In the genomic region with DNA sequence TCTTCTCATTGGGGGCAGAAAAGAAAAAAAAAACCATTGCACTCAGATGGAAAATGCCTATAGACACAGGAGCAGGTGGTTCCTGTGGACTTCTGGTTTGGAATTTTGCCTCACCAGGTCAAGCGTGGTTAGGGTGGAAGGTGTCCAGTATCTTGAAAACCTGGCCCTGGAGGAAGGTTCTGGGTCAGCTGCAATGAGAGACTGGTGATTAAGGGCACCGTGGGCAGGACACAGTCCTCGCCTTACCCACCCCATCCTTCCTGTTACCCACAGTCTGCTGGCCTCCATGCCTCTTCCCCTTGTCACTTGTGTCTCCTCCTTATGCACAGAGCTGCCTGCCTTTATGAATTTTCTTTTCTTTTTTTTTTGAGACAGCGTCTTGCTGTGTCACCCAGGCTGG, we compare ENCODE assay signal across 23 cellular contexts. TPM values are rescaled to one million over a fixed set of nuclear protein-coding genes. Genes with fewer than 3 reads are reported as not detected.
A peak's percentile ranks its signal among the peaks of the same experiment; 100 is the strongest.
DNase-seq lines count a peak whose midpoint lies in the region; ATAC-seq, FAIRE-seq and TF ChIP-seq lines count a peak whose summit lies in the region.
"Had no signal": no experiment of that assay in that cellular context is flagged by ENCODE, and none has a peak within 500 bp of the region (broad histone marks: within the 10 kb centered on the region; RNA-seq: fewer than 3 reads in every experiment).

No MANE protein-coding gene starts in this region.

- no peaks in the 10 kb centered on the region for H3K9me3 ChIP-seq in upper lobe of right lung
- H3K9me3 ChIP-seq in body of pancreas = no peaks in the 10 kb centered on the region
- H3K9me3 ChIP-seq: SJSA1 had no signal

- H3K27ac ChIP-seq in upper lobe of right lung = no peak overlapping the region
- H3K27ac ChIP-seq in body of pancreas = no peak overlapping the region
- H3K27ac ChIP-seq: GM23248, HL-60, RWPE1, SJSA1 had no signal

- H3K36me3 ChIP-seq in upper lobe of right lung = no peaks in the 10 kb centered on the region
- no peaks in the 10 kb centered on the region for H3K36me3 ChIP-seq in body of pancreas (replicated peaks in 1 of 2; ENCODE audit: insufficient read depth in 1 of 2, low read depth in 2 of 2)
- H3K36me3 ChIP-seq: SJSA1 had no signal

- peak; percentile 25 for ATAC-seq in upper lobe of right lung
- no peak for ATAC-seq in body of pancreas
- ATAC-seq: GM12878 had no signal

- peaks cover 6% of the 10 kb centered on the region for H3K4me1 ChIP-seq in upper lobe of right lung
- no peaks in the 10 kb centered on the region for H3K4me1 ChIP-seq in body of pancreas
- H3K4me1 ChIP-seq: SJSA1 had no signal

- H3K4me3 ChIP-seq in upper lobe of right lung = no peak overlapping the region
- no peak overlapping the region for H3K4me3 ChIP-seq in body of pancreas
- H3K4me3 ChIP-seq: GM12878, GM23248, SJSA1 had no signal

- 49 to 50% methylated on average over 4 of the region's 4 CpGs for WGBS in body of pancreas, 2 donors

- intact Hi-C loops in upper lobe of right lung (cut with DNase I) (no loop called here), body of pancreas (cut with DNase I) (no loop called here)

- TF ChIP-seq CTCF in upper lobe of right lung (IDR thresholded peaks at IDR 0.05) (no peak), body of pancreas (IDR thresholded peaks at IDR 0.05) (no peak)

- FAIRE-seq in frontal cortex (lab: Jason Lieb, UNC) = no peak
- FAIRE-seq: GM12878, HTR-8/SVneo had no signal

- H3K27me3 ChIP-seq in upper lobe of right lung (no peaks in the 10 kb centered on the region), body of pancreas (no peaks in the 10 kb centered on the region)
- H3K27me3 ChIP-seq: SJSA1 had no signal

- no peak for TF ChIP-seq POLR2A in body of pancreas (IDR thresholded peaks at IDR 0.05)

- DNase-seq in GDM1 (lab: John Stamatoyannopoulos, UW) = peak; percentile 21
- DNase-seq in cerebellar cortex (ENCODE audit: low spot score) = peak; percentile 44
- peak; percentile 29 for DNase-seq in islet precursor cell
- no peak for DNase-seq in upper lobe of right lung
- no peak for DNase-seq in body of pancreas
- DNase-seq in cerebellar nuclear complex (lab: John Stamatoyannopoulos, UW) = no peak
- DNase-seq in frontal cortex (ENCODE audit: low spot score in 2 of 2) = no peak
- DNase-seq: AML-193; Calu3; CD4-positive, alpha-beta memory T cell; DMS79; GM23248; HCEC 1CT; MV-4-11; NCI-H1417; NCI-H1930; NCI-H446 treated with DMSO at 0.1 percent for 48 hours; NCI-H748 treated with DMSO at 0.1 percent for 48 hours had no signal

RNA-seq across cellular contexts. Expression of gene RIN3, which starts 17.1 kb away (rescaled TPM):
- 56.0 TPM for total RNA-seq in upper lobe of right lung
- 1 to 10 TPM; 2.6 to 3.3 TPM for total RNA-seq in body of pancreas
- under 0.01 TPM for total RNA-seq in frontal cortex

Comparison
In these comparisons a context has a peak if more than half of its experiments do, and no peak if none do; other contexts are left out.
1. DNase-seq: peak in GDM1 (single experiment), cerebellar cortex (single experiment) and islet precursor cell (single experiment); none in upper lobe of right lung (single experiment), body of pancreas (0 of 4), cerebellar nuclear complex (0 of 2) and frontal cortex (0 of 2).
2. RNA of gene RIN3, which starts 17.1 kb away (total RNA-seq): 56.0 TPM in upper lobe of right lung (single experiment); 2.6 to 3.3 TPM in body of pancreas and under 0.01 TPM in frontal cortex (single experiment); every median in the first group is over 10 times any median in the second.